In genomic region chr3:41915353-41915752, GRCh38 we compare ENCODE assay signal across 15 cellular contexts. TPM values are rescaled to one million over a fixed set of nuclear protein-coding genes. Genes with fewer than 3 reads are reported as not detected.
DNase-seq lines count a peak whose midpoint lies in the region; ATAC-seq and TF ChIP-seq lines count a peak whose summit lies in the region.
"Had no signal": no experiment of that assay in that cellular context is flagged by ENCODE, and none has a peak within 500 bp of the region (broad histone marks: within the 10 kb centered on the region; RNA-seq: fewer than 3 reads in every experiment).

No MANE protein-coding gene starts in this region.

- H2AFZ ChIP-seq in neural cell (ENCODE audit: low read depth, low read length), result no peak overlapping the region

- H3K27ac ChIP-seq in neural cell (ENCODE audit: low read length), result no peak overlapping the region
- H3K27ac ChIP-seq: BLaER1 treated with 17β-estradiol and CSF1 and Interleukin-3, amounts not matched to agents 10 nM and 100 nM had no signal

- no peak overlapping the region for H3K9ac ChIP-seq in neural cell (ENCODE audit: low read length)
- H3K9ac ChIP-seq: BLaER1 treated with 17β-estradiol and CSF1 and Interleukin-3, amounts not matched to agents 10 nM and 100 nM had no signal

- H3K4me1 Mint-ChIP-seq in activated CD4-positive, alpha-beta T cell treated with anti-CD3 and anti-CD28 coated beads, Interleukin-2, amount 10 ng/mL, durations not matched to agents 24 days and 14 days, result no peaks in the 10 kb centered on the region
- no peaks in the 10 kb centered on the region for H3K4me1 Mint-ChIP-seq in activated CD4-positive, alpha-beta T cell treated with anti-CD3 and anti-CD28 coated beads, Interleukin-2, amount 10 ng/mL, durations not matched to agents 7 days and 5 days
- H3K4me1 Mint-ChIP-seq in stimulated activated naive B cell treated with anti-CD40 and anti-IgM and Interleukin-4, amounts not matched to agents 10 μg/mL and 1 μg/mL and 100 μg/mL, for 72 hours, result no peaks in the 10 kb centered on the region
- H3K4me1 Mint-ChIP-seq: B cell, H9 had no signal

- no peak overlapping the region for H3K4me3 Mint-ChIP-seq in activated CD4-positive, alpha-beta T cell treated with anti-CD3 and anti-CD28 coated beads, Interleukin-2, amount 10 ng/mL, durations not matched to agents 24 days and 14 days
- H3K4me3 Mint-ChIP-seq in activated CD4-positive, alpha-beta T cell treated with anti-CD3 and anti-CD28 coated beads, Interleukin-2, amount 10 ng/mL, durations not matched to agents 7 days and 5 days, result no peak overlapping the region
- no peak overlapping the region for H3K4me3 Mint-ChIP-seq in stimulated activated naive B cell treated with anti-CD40 and anti-IgM and Interleukin-4, amounts not matched to agents 10 μg/mL and 1 μg/mL and 100 μg/mL, for 72 hours
- H3K4me3 Mint-ChIP-seq: B cell; CD8-positive, alpha-beta T cell; H9 had no signal

- ATAC-seq in stimulated activated naive B cell treated with anti-CD40 and anti-IgM and Interleukin-4, amounts not matched to agents 10 μg/mL and 1 μg/mL and 100 μg/mL, for 72 hours (replicated peaks), result no peak
- ATAC-seq: CD8-positive, alpha-beta T cell; GM12878; HepG2 had no signal

- no peak for TF ChIP-seq CTCF in neural cell (IDR thresholded peaks at IDR 0.05; ENCODE audit: poor library complexity, severe bottlenecking)

- H3K36me3 ChIP-seq in neural cell (ENCODE audit: insufficient read depth, low read length), result no peaks in the 10 kb centered on the region

- H3F3A ChIP-seq in neural cell (ENCODE audit: insufficient read depth, low read length, poor library complexity, severe bottlenecking), result no peaks in the 10 kb centered on the region

- H3K36me3 Mint-ChIP-seq in activated CD4-positive, alpha-beta T cell treated with anti-CD3 and anti-CD28 coated beads, Interleukin-2, amount 10 ng/mL, durations not matched to agents 24 days and 14 days (ENCODE audit: low read depth), result peaks cover 2% of the 10 kb centered on the region
- H3K36me3 Mint-ChIP-seq in activated CD4-positive, alpha-beta T cell treated with anti-CD3 and anti-CD28 coated beads, Interleukin-2, amount 10 ng/mL, durations not matched to agents 7 days and 5 days (ENCODE audit: low read depth), result peaks cover 9% of the 10 kb centered on the region
- peaks cover 12 to 15% of the 10 kb centered on the region in 2 donors for H3K36me3 Mint-ChIP-seq in stimulated activated naive B cell treated with anti-CD40 and anti-IgM and Interleukin-4, amounts not matched to agents 10 μg/mL and 1 μg/mL and 100 μg/mL, for 72 hours

- H3K9me2 ChIP-seq in neural cell (ENCODE audit: insufficient read depth, low read length), result no peaks in the 10 kb centered on the region

- H3K27me3 ChIP-seq in neural cell (ENCODE audit: insufficient read depth, low read depth, low read length), result no peaks in the 10 kb centered on the region
- H3K27me3 ChIP-seq: BLaER1 treated with 17β-estradiol and CSF1 and Interleukin-3, amounts not matched to agents 10 nM and 100 nM had no signal

- no peak overlapping the region for H3K4me3 ChIP-seq in neural cell (ENCODE audit: low read length)
- H3K4me3 ChIP-seq: BLaER1 treated with 17β-estradiol and CSF1 and Interleukin-3, amounts not matched to agents 10 nM and 100 nM; GM12878 had no signal

- TF ChIP-seq EP300 in neural cell (conservative IDR thresholded peaks at IDR 0.05; ENCODE audit: poor library complexity, severe bottlenecking), result peak; percentile 92

- POLR2A ChIA-PET in activated CD4-positive, alpha-beta T cell treated with anti-CD3 and anti-CD28 coated beads, Interleukin-2, amount 10 ng/mL, durations not matched to agents 7 days and 5 days (lab: Charles Lee), result no interaction called here

- intact Hi-C loops in activated CD4-positive, alpha-beta T cell treated with anti-CD3 and anti-CD28 coated beads, Interleukin-2, amount 10 ng/mL, durations not matched to agents 24 days and 14 days (cut with micrococcal nuclease), result no loop called here

- H3K4me2 ChIP-seq in neural cell (ENCODE audit: low read length), result no peak overlapping the region
- H3K4me2 ChIP-seq: BLaER1 treated with 17β-estradiol and CSF1 and Interleukin-3, amounts not matched to agents 10 nM and 100 nM had no signal

- DNase-seq in activated CD4-positive, alpha-beta T cell treated with anti-CD3 and anti-CD28 coated beads, Interleukin-2, amount 10 ng/mL, durations not matched to agents 24 days and 14 days, result peak; percentile 40
- DNase-seq in activated CD4-positive, alpha-beta T cell treated with anti-CD3 and anti-CD28 coated beads, Interleukin-2, amount 10 ng/mL, durations not matched to agents 7 days and 5 days, result no peak
- peak; percentile 5 for DNase-seq in NCI-H69 (lab: John Stamatoyannopoulos, UW)
- no peak for DNase-seq in NCI-H1694 treated with DMSO at 0.1 percent for 48 hours (lab: John Stamatoyannopoulos, UW)
- no peak for DNase-seq in stimulated activated naive B cell treated with anti-CD40 and anti-IgM and Interleukin-4, amounts not matched to agents 10 μg/mL and 1 μg/mL and 100 μg/mL, for 72 hours
- DNase-seq: Calu3; CD8-positive, alpha-beta T cell; DND-41; EL; H9 had no signal

- H4K20me1 ChIP-seq in neural cell (ENCODE audit: insufficient read depth), result no peaks in the 10 kb centered on the region
- H4K20me1 ChIP-seq: BLaER1 treated with 17β-estradiol and CSF1 and Interleukin-3, amounts not matched to agents 10 nM and 100 nM had no signal

- no peak overlapping the region for H3K27ac Mint-ChIP-seq in activated CD4-positive, alpha-beta T cell treated with anti-CD3 and anti-CD28 coated beads, Interleukin-2, amount 10 ng/mL, durations not matched to agents 24 days and 14 days
- no peak overlapping the region for H3K27ac Mint-ChIP-seq in activated CD4-positive, alpha-beta T cell treated with anti-CD3 and anti-CD28 coated beads, Interleukin-2, amount 10 ng/mL, durations not matched to agents 7 days and 5 days
- H3K27ac Mint-ChIP-seq in stimulated activated naive B cell treated with anti-CD40 and anti-IgM and Interleukin-4, amounts not matched to agents 10 μg/mL and 1 μg/mL and 100 μg/mL, for 72 hours, result no peak overlapping the region
- H3K27ac Mint-ChIP-seq: B cell; CD8-positive, alpha-beta T cell; H9 had no signal

- H3K79me2 ChIP-seq in neural cell (replicated peaks; ENCODE audit: insufficient read depth, low read length), result no peaks in the 10 kb centered on the region

- H3K9me3 Mint-ChIP-seq in activated CD4-positive, alpha-beta T cell treated with anti-CD3 and anti-CD28 coated beads, Interleukin-2, amount 10 ng/mL, durations not matched to agents 24 days and 14 days, result no peaks in the 10 kb centered on the region
- H3K9me3 Mint-ChIP-seq in activated CD4-positive, alpha-beta T cell treated with anti-CD3 and anti-CD28 coated beads, Interleukin-2, amount 10 ng/mL, durations not matched to agents 7 days and 5 days, result no peaks in the 10 kb centered on the region
- H3K9me3 Mint-ChIP-seq in stimulated activated naive B cell treated with anti-CD40 and anti-IgM and Interleukin-4, amounts not matched to agents 10 μg/mL and 1 μg/mL and 100 μg/mL, for 72 hours, result no peaks in the 10 kb centered on the region
- H3K9me3 Mint-ChIP-seq: CD8-positive, alpha-beta T cell; H9 had no signal

- CTCF ChIA-PET in activated CD4-positive, alpha-beta T cell treated with anti-CD3 and anti-CD28 coated beads, Interleukin-2, amount 10 ng/mL, durations not matched to agents 7 days and 5 days (lab: Charles Lee), result no interaction called here

- H3K27me3 Mint-ChIP-seq in activated CD4-positive, alpha-beta T cell treated with anti-CD3 and anti-CD28 coated beads, Interleukin-2, amount 10 ng/mL, durations not matched to agents 24 days and 14 days, result no peaks in the 10 kb centered on the region
- no peaks in the 10 kb centered on the region for H3K27me3 Mint-ChIP-seq in activated CD4-positive, alpha-beta T cell treated with anti-CD3 and anti-CD28 coated beads, Interleukin-2, amount 10 ng/mL, durations not matched to agents 7 days and 5 days
- H3K27me3 Mint-ChIP-seq in stimulated activated naive B cell treated with anti-CD40 and anti-IgM and Interleukin-4, amounts not matched to agents 10 μg/mL and 1 μg/mL and 100 μg/mL, for 72 hours, result no peaks in the 10 kb centered on the region
- H3K27me3 Mint-ChIP-seq: B cell had no signal

- H3K9me3 ChIP-seq in neural cell (ENCODE audit: low read length), result no peaks in the 10 kb centered on the region
- H3K9me3 ChIP-seq: BLaER1 treated with 17β-estradiol and CSF1 and Interleukin-3, amounts not matched to agents 10 nM and 100 nM had no signal

- TF ChIP-seq RAD21 in neural cell (conservative IDR thresholded peaks at IDR 0.05), result no peak

TF ChIP-seq in neural cell, 6 proteins besides CTCF, POLR2A, EP300 and RAD21:
- TF ChIP-seq SMC3 (conservative IDR thresholded peaks at IDR 0.05; ENCODE audit: poor library complexity), result no peak
- peak; percentile 75 for TF ChIP-seq POLR2AphosphoS5 (IDR thresholded peaks at IDR 0.05)

RNA-seq across cellular contexts. Expression of gene ULK4, which starts 46.5 kb away (rescaled TPM):
- 6.3 and 10.2 TPM in 2 replicates for total RNA-seq in activated CD4-positive, alpha-beta T cell treated with anti-CD3 and anti-CD28 coated beads, Interleukin-2, amount 10 ng/mL, durations not matched to agents 24 days and 14 days
- total RNA-seq in activated CD4-positive, alpha-beta T cell treated with anti-CD3 and anti-CD28 coated beads, Interleukin-2, amount 10 ng/mL, durations not matched to agents 7 days and 5 days, result 10 to 100 TPM; 21.0 to 21.6 TPM
- 3.0 and 7.2 TPM in 2 replicates for polyA plus RNA-seq in neural cell
- 20.2 and 26.0 TPM in 2 replicates for polyA minus RNA-seq in neural cell

Comparison
In these comparisons a context has a peak if more than half of its experiments do, and no peak if none do; other contexts are left out.
1. DNase-seq: peak in activated CD4-positive, alpha-beta T cell treated with anti-CD3 and anti-CD28 coated beads, Interleukin-2, amount 10 ng/mL, durations not matched to agents 24 days and 14 days (single experiment) and NCI-H69 (single experiment); none in activated CD4-positive, alpha-beta T cell treated with anti-CD3 and anti-CD28 coated beads, Interleukin-2, amount 10 ng/mL, durations not matched to agents 7 days and 5 days (single experiment), NCI-H1694 treated with DMSO at 0.1 percent for 48 hours (single experiment) and stimulated activated naive B cell treated with anti-CD40 and anti-IgM and Interleukin-4, amounts not matched to agents 10 μg/mL and 1 μg/mL and 100 μg/mL, for 72 hours (single experiment).